Comparison of ENCODE assay signal across 26 cellular contexts in genomic region chr5:112124788-112125187, GRCh38.
"Had no signal": no experiment of that assay in that cellular context is flagged by ENCODE, and none has a peak within 500 bp of the region (broad histone marks: within the 10 kb centered on the region; RNA-seq: fewer than 3 reads in every experiment).

No MANE protein-coding gene starts in this region.

- H3K4me3 Mint-ChIP-seq: activated CD4-positive, alpha-beta T cell treated with anti-CD3 and anti-CD28 coated beads, Interleukin-2, amount 10 ng/mL, durations not matched to agents 24 days and 14 days; activated CD8-positive, alpha-beta T cell treated with anti-CD3 and anti-CD28 coated beads for 36 hours; activated T-helper 1 cell treated with anti-CD3 and anti-CD28 coated beads, Interleukin-12 subunit alpha, Interleukin-12 subunit beta, Interleukin-2, Interleukin-4 antibody, amounts not matched to agents 30 ng/mL and 10 ng/mL and 1 ng/mL, durations not matched to agents 14 hours and 24 hours and 36 hours; effector memory CD8-positive, alpha-beta T cell; naive thymus-derived CD4-positive, alpha-beta T cell; neural progenitor cell; stimulated activated memory B cell treated with anti-CD40 and anti-IgM and Interleukin-4, amounts not matched to agents 10 μg/mL and 1 μg/mL and 100 μg/mL, for 72 hours had no signal

- H3K27ac Mint-ChIP-seq: activated CD4-positive, alpha-beta T cell treated with anti-CD3 and anti-CD28 coated beads, Interleukin-2, amount 10 ng/mL, durations not matched to agents 24 days and 14 days; activated CD8-positive, alpha-beta T cell treated with anti-CD3 and anti-CD28 coated beads for 36 hours; activated naive CD4-positive, alpha-beta T cell treated with anti-CD3 and anti-CD28 coated beads, Interleukin-2, amount 50 U/mL, for 72 hours; activated T-helper 1 cell treated with anti-CD3 and anti-CD28 coated beads, Interleukin-12 subunit alpha, Interleukin-12 subunit beta, Interleukin-2, Interleukin-4 antibody, amounts not matched to agents 30 ng/mL and 10 ng/mL and 1 ng/mL, durations not matched to agents 14 hours and 24 hours and 36 hours; effector memory CD8-positive, alpha-beta T cell; naive thymus-derived CD4-positive, alpha-beta T cell; neural progenitor cell; progenitor cell of endocrine pancreas; stimulated activated memory B cell treated with anti-CD40 and anti-IgM and Interleukin-4, amounts not matched to agents 10 μg/mL and 1 μg/mL and 100 μg/mL, for 72 hours had no signal

- H3K9me3 Mint-ChIP-seq: activated T-helper 1 cell treated with anti-CD3 and anti-CD28 coated beads, Interleukin-12 subunit alpha, Interleukin-12 subunit beta, Interleukin-2, Interleukin-4 antibody, amounts not matched to agents 30 ng/mL and 10 ng/mL and 1 ng/mL, durations not matched to agents 14 hours and 24 hours and 36 hours; neural progenitor cell had no signal

- ATAC-seq: activated CD8-positive, alpha-beta T cell treated with anti-CD3 and anti-CD28 coated beads for 36 hours; activated naive CD4-positive, alpha-beta T cell treated with anti-CD3 and anti-CD28 coated beads, Interleukin-2, amount 50 U/mL, for 72 hours; effector memory CD8-positive, alpha-beta T cell; gastrocnemius medialis; left lung; naive thymus-derived CD4-positive, alpha-beta T cell; stimulated activated memory B cell treated with anti-CD40 and anti-IgM and Interleukin-4, amounts not matched to agents 10 μg/mL and 1 μg/mL and 100 μg/mL, for 72 hours had no signal

- H3K9ac ChIP-seq: neural progenitor cell had no signal

- DNase-seq: activated CD4-positive, alpha-beta T cell treated with anti-CD3 and anti-CD28 coated beads, Interleukin-2, amount 10 ng/mL, durations not matched to agents 24 days and 14 days; activated CD8-positive, alpha-beta T cell treated with anti-CD3 and anti-CD28 coated beads for 36 hours; activated gamma-delta T cell; aorta; brain microvascular endothelial cell; colonic mucosa; effector memory CD8-positive, alpha-beta T cell; esophagus squamous epithelium; gastrocnemius medialis; hippocampal formation; kidney glomerular epithelial cell; left lung; naive thymus-derived CD4-positive, alpha-beta T cell; retina; sigmoid colon; stimulated activated CD4-positive, alpha-beta T cell treated with anti-CD3 and anti-CD28 coated beads, Interleukin-15, amount 100 ng/mL, for 24 hours; stomach had no signal

- H3K4me2 ChIP-seq: neural progenitor cell, smooth muscle cell had no signal

- H3K27me3 ChIP-seq: brain microvascular endothelial cell, colonic mucosa, dorsolateral prefrontal cortex, gastrocnemius medialis, left lung, neural progenitor cell, sigmoid colon, stomach, tibial nerve had no signal

- H3K27ac ChIP-seq: brain microvascular endothelial cell, colonic mucosa, esophagus squamous epithelium, gastrocnemius medialis, left lung, neural progenitor cell, sigmoid colon, stomach, suprapubic skin, tibial nerve had no signal

- H3K4me1 ChIP-seq: colonic mucosa, gastrocnemius medialis, left lung, neural progenitor cell, sigmoid colon, stomach, suprapubic skin, tibial nerve had no signal

- H3K36me3 Mint-ChIP-seq: naive thymus-derived CD4-positive, alpha-beta T cell; neural progenitor cell; stimulated activated memory B cell treated with anti-CD40 and anti-IgM and Interleukin-4, amounts not matched to agents 10 μg/mL and 1 μg/mL and 100 μg/mL, for 72 hours had no signal

- H3K9me3 ChIP-seq: colonic mucosa, esophagus squamous epithelium, gastrocnemius medialis, left lung, suprapubic skin had no signal

- H2AFZ ChIP-seq: neural progenitor cell had no signal

- H3K4me1 Mint-ChIP-seq: activated CD4-positive, alpha-beta T cell treated with anti-CD3 and anti-CD28 coated beads, Interleukin-2, amount 10 ng/mL, durations not matched to agents 24 days and 14 days; stimulated activated memory B cell treated with anti-CD40 and anti-IgM and Interleukin-4, amounts not matched to agents 10 μg/mL and 1 μg/mL and 100 μg/mL, for 72 hours had no signal
